Comparison of ENCODE assay signal across 1 cellular context in genomic region chr3:69326821-69327433, GRCh38.
TF ChIP-seq lines count a peak whose summit lies in the region.

No MANE protein-coding gene starts in this region.

TF ChIP-seq in GM12878, 131 proteins besides CTCF, POLR2A, EP300 and RAD21 (continued from another document):
- no peak for TF ChIP-seq PKNOX1 (IDR thresholded peaks at IDR 0.05)
- peak; percentile 84 for TF ChIP-seq MTA2 (IDR thresholded peaks at IDR 0.05; ENCODE audit: low read depth)
- no peak for TF ChIP-seq IRF5 (IDR thresholded peaks at IDR 0.05; ENCODE audit: borderline replicate concordance)
- peak; percentile 16; the same call in 1 of the 2 replicates for TF ChIP-seq SMC3 (IDR thresholded peaks at IDR 0.05; ENCODE audit: borderline replicate concordance, low read length)
- peak; percentile 82 for TF ChIP-seq ATF7 (IDR thresholded peaks at IDR 0.05; ENCODE audit: low read depth)
- TF ChIP-seq ASH2L (IDR thresholded peaks at IDR 0.05; ENCODE audit: borderline replicate concordance, low read depth) = no peak
- no peak for TF ChIP-seq SRF (IDR thresholded peaks at IDR 0.05; ENCODE audit: low read depth in 2 of 2, low read length in 2 of 2)
- peak; percentile 62; the same call in 1 of the 2 replicates for TF ChIP-seq ZSCAN29 (IDR thresholded peaks at IDR 0.05)
- TF ChIP-seq SIX5 (IDR thresholded peaks at IDR 0.05; ENCODE audit: low read depth, low read length, severe bottlenecking) = no peak
